In the genomic region with DNA sequence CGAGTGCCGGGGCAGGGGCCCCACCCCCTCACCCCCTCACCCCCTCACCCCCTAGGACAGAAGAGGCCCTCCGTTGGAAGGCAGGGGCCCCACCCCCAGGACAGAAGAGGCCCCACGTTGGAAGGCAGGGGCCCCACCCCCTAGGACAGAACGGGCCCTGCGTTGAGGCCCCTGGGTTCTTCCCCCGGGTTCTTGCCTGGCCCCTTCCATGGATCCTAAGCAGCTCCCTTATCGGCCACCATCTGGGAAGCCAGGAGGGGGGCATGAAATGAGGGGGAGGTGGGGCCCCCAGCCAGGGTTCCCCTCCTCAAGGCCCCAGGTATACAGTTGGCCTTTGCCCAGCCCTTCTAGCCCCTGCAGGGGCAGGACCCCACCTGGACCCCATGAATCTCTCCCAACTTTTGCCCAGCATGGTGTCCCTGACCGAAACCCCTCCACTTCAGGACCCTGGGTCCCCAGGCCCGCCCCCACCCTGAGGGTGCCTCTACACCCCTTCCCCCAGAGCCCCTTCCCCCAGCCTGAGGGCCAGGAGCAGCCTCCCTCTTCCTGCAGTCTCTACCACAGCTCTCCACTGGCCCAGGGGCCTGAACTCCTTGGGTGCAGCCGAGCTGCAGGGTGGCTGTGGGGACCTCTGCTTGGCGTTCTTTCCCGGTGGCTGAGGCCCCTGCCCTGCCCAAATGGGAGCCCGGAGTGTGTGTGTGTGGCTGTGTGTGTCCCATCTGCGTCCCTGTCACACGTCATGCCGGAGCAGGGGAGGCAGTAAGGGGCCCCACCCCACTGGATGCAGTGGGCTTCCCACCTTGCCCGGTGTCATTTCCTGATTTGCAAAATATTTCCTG, we compare ENCODE assay signal across 1 cellular context.
TF ChIP-seq lines count a peak whose summit lies in the region.

No MANE protein-coding gene starts in this region.

TF ChIP-seq in HCT116, 20 proteins besides CTCF, POLR2A, EP300 and RAD21 (continued from another document):
- TF ChIP-seq, protein P1, sequence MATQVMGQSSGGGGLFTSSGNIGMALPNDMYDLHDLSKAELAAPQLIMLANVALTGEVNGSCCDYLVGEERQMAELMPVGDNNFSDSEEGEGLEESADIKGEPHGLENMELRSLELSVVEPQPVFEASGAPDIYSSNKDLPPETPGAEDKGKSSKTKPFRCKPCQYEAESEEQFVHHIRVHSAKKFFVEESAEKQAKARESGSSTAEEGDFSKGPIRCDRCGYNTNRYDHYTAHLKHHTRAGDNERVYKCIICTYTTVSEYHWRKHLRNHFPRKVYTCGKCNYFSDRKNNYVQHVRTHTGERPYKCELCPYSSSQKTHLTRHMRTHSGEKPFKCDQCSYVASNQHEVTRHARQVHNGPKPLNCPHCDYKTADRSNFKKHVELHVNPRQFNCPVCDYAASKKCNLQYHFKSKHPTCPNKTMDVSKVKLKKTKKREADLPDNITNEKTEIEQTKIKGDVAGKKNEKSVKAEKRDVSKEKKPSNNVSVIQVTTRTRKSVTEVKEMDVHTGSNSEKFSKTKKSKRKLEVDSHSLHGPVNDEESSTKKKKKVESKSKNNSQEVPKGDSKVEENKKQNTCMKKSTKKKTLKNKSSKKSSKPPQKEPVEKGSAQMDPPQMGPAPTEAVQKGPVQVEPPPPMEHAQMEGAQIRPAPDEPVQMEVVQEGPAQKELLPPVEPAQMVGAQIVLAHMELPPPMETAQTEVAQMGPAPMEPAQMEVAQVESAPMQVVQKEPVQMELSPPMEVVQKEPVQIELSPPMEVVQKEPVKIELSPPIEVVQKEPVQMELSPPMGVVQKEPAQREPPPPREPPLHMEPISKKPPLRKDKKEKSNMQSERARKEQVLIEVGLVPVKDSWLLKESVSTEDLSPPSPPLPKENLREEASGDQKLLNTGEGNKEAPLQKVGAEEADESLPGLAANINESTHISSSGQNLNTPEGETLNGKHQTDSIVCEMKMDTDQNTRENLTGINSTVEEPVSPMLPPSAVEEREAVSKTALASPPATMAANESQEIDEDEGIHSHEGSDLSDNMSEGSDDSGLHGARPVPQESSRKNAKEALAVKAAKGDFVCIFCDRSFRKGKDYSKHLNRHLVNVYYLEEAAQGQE (IDR thresholded peaks at IDR 0.05; ENCODE audit: low read depth) = no peak
- TF ChIP-seq TCF7L2 (IDR thresholded peaks at IDR 0.05; ENCODE audit: borderline replicate concordance, extremely low read depth, insufficient read depth, insufficient read length) (no peak), EGR1 (IDR thresholded peaks at IDR 0.05; ENCODE audit: low read depth) (no peak), EZH2phosphoT487 (IDR thresholded peaks at IDR 0.05; ENCODE audit: borderline replicate concordance) (no peak), SIN3A (IDR thresholded peaks at IDR 0.05; ENCODE audit: low read depth) (no peak), POLR2AphosphoS5 (IDR thresholded peaks at IDR 0.05; ENCODE audit: low read depth, low read length) (no peak), EZH2 (IDR thresholded peaks at IDR 0.05) (no peak), ZFX (IDR thresholded peaks at IDR 0.05) (no peak), SP1 (IDR thresholded peaks at IDR 0.05; ENCODE audit: low read depth) (no peak), CEBPB (IDR thresholded peaks at IDR 0.05; ENCODE audit: low read depth) (no peak), FOSL1 (IDR thresholded peaks at IDR 0.05; ENCODE audit: low read depth) (no peak), CBX3 (IDR thresholded peaks at IDR 0.05; ENCODE audit: low read depth) (no peak)
